ENCODE assay signal across 20 cellular contexts in genomic region chr20:26167499-26167898, GRCh38.
DNase-seq lines count a peak whose midpoint lies in the region; ATAC-seq and TF ChIP-seq lines count a peak whose summit lies in the region.
"Had no signal": no experiment of that assay in that cellular context is flagged by ENCODE, and none has a peak within 500 bp of the region (broad histone marks: within the 10 kb centered on the region; RNA-seq: fewer than 3 reads in every experiment).

No MANE protein-coding gene starts in this region.

- H4K20me1 ChIP-seq in PC-3 (ENCODE audit: low read length) = no peaks in the 10 kb centered on the region

- peaks cover 11% of the 10 kb centered on the region; the same call in 1 of the 2 replicates for H3K4me1 ChIP-seq in PC-3 (ENCODE audit: insufficient read depth, low read length)
- H3K4me1 ChIP-seq in mesodermal cell (ENCODE audit: control insufficient read depth, insufficient read depth, low read length, poor library complexity, severe bottlenecking) = peaks cover 21% of the 10 kb centered on the region
- H3K4me1 ChIP-seq: esophagus muscularis mucosa, testis had no signal

- H3K9ac ChIP-seq in PC-3 (ENCODE audit: low read length) = no peak overlapping the region

- CTCF ChIA-PET in PC-3 (lab: Charles Lee) = no interaction called here

- H3K9me3 ChIP-seq in PC-3 (ENCODE audit: low read length) (no peaks in the 10 kb centered on the region), mesodermal cell (ENCODE audit: control insufficient read depth, low read length) (no peaks in the 10 kb centered on the region)
- H3K9me3 ChIP-seq: esophagus muscularis mucosa, testis had no signal

- no TSS peak for BruUV-seq in PC-3 (replicated peaks; lab: Mats Ljungman, UMichigan)

- H3K27ac ChIP-seq in PC-3 (ENCODE audit: low read length) (no peak overlapping the region), mesodermal cell (ENCODE audit: low read depth, low read length, severe bottlenecking) (peak overlapping the region; percentile 67)
- H3K27ac ChIP-seq: esophagus muscularis mucosa, testis had no signal

- POLR2A ChIA-PET in PC-3 (lab: Charles Lee; ENCODE audit: unreplicated experiment) = no interaction called here

- no peaks in the 10 kb centered on the region for H3K9me3 Mint-ChIP-seq in type B pancreatic cell
- H3K9me3 Mint-ChIP-seq: activated CD4-positive, alpha-beta T cell treated with anti-CD3 and anti-CD28 coated beads, Interleukin-2, amount 10 ng/mL, durations not matched to agents 24 days and 14 days; activated naive CD8-positive, alpha-beta T cell treated with anti-CD3 and anti-CD28 coated beads, Interleukin-2, amount 10 ng/mL, durations not matched to agents 7 days and 5 days; GM23338; natural killer cell treated with Interleukin-12 subunit alpha and Interleukin-12 subunit beta and Interleukin-15 and Interleukin-18, amount 100 ng/mL, for 72 hours had no signal

- H3K4me1 Mint-ChIP-seq in type B pancreatic cell (ENCODE audit: unreplicated experiment) = no peaks in the 10 kb centered on the region
- H3K4me1 Mint-ChIP-seq: activated CD4-positive, alpha-beta T cell treated with anti-CD3 and anti-CD28 coated beads, Interleukin-2, amount 10 ng/mL, durations not matched to agents 24 days and 14 days; activated naive CD8-positive, alpha-beta T cell treated with anti-CD3 and anti-CD28 coated beads, Interleukin-2, amount 10 ng/mL, durations not matched to agents 7 days and 5 days had no signal

- H3K4me3 ChIP-seq in PC-3 (ENCODE audit: low read length) = no peak overlapping the region
- H3K4me3 ChIP-seq in mesodermal cell (ENCODE audit: extremely low read depth, insufficient read depth, low read length, poor library complexity, severe bottlenecking) = no peak overlapping the region
- H3K4me3 ChIP-seq: esophagus muscularis mucosa, GM23338, testis had no signal

- H3K9me2 ChIP-seq in PC-3 (replicated peaks; ENCODE audit: low read length) = no peaks in the 10 kb centered on the region

- H3K79me2 ChIP-seq in PC-3 (ENCODE audit: low read length) = no peaks in the 10 kb centered on the region

- peaks cover 2% of the 10 kb centered on the region for H3K27me3 Mint-ChIP-seq in type B pancreatic cell
- H3K27me3 Mint-ChIP-seq: activated CD4-positive, alpha-beta T cell treated with anti-CD3 and anti-CD28 coated beads, Interleukin-2, amount 10 ng/mL, durations not matched to agents 24 days and 14 days had no signal

- WGBS in mesodermal cell (ENCODE audit: insufficient coverage in 2 of 2), 2 experiments = no CpG with 5 or more reads among the region's 2 CpGs

- H3K27ac Mint-ChIP-seq in type B pancreatic cell = no peak overlapping the region
- H3K27ac Mint-ChIP-seq: activated CD4-positive, alpha-beta T cell treated with anti-CD3 and anti-CD28 coated beads, Interleukin-2, amount 10 ng/mL, durations not matched to agents 24 days and 14 days; activated naive CD8-positive, alpha-beta T cell treated with anti-CD3 and anti-CD28 coated beads, Interleukin-2, amount 10 ng/mL, durations not matched to agents 7 days and 5 days; natural killer cell treated with Interleukin-12 subunit alpha and Interleukin-12 subunit beta and Interleukin-15 and Interleukin-18, amount 100 ng/mL, for 72 hours had no signal

- intact Hi-C loops in PC-3 (cut with micrococcal nuclease) = no loop called here

- no peaks in the 10 kb centered on the region for H3F3A ChIP-seq in PC-3 (ENCODE audit: low read length, unreplicated experiment)

- TF ChIP-seq CTCF in PC-3 (conservative IDR thresholded peaks at IDR 0.05; ENCODE audit: low read depth, low read length) (no peak), type B pancreatic cell (conservative IDR thresholded peaks at IDR 0.05) (no peak)

- no peaks in the 10 kb centered on the region for H3K36me3 ChIP-seq in PC-3 (ENCODE audit: low read depth, low read length)
- no peaks in the 10 kb centered on the region for H3K36me3 ChIP-seq in mesodermal cell (ENCODE audit: control insufficient read depth, insufficient read depth, low read length)
- H3K36me3 ChIP-seq: esophagus muscularis mucosa had no signal

- peak overlapping the region; percentile 36; the same call in 1 of the 2 replicates for H3K4me2 ChIP-seq in PC-3 (ENCODE audit: low read length)
- H3K4me2 ChIP-seq: GM23338 had no signal

- no peak for ATAC-seq in PC-3
- ATAC-seq: GM23338; natural killer cell treated with Interleukin-12 subunit alpha and Interleukin-12 subunit beta and Interleukin-15 and Interleukin-18, amount 100 ng/mL, for 72 hours had no signal

- H2AFZ ChIP-seq in PC-3 (ENCODE audit: low read length) = peak overlapping the region; percentile 60
- H2AFZ ChIP-seq: GM23338 had no signal

- H3K4me3 Mint-ChIP-seq in type B pancreatic cell = no peak overlapping the region
- H3K4me3 Mint-ChIP-seq: activated CD4-positive, alpha-beta T cell treated with anti-CD3 and anti-CD28 coated beads, Interleukin-2, amount 10 ng/mL, durations not matched to agents 24 days and 14 days; activated naive CD8-positive, alpha-beta T cell treated with anti-CD3 and anti-CD28 coated beads, Interleukin-2, amount 10 ng/mL, durations not matched to agents 7 days and 5 days; GM23338; natural killer cell treated with Interleukin-12 subunit alpha and Interleukin-12 subunit beta and Interleukin-15 and Interleukin-18, amount 100 ng/mL, for 72 hours had no signal

- no peaks in the 10 kb centered on the region for H3K36me3 Mint-ChIP-seq in type B pancreatic cell
- H3K36me3 Mint-ChIP-seq: activated naive CD8-positive, alpha-beta T cell treated with anti-CD3 and anti-CD28 coated beads, Interleukin-2, amount 10 ng/mL, durations not matched to agents 7 days and 5 days; natural killer cell treated with Interleukin-12 subunit alpha and Interleukin-12 subunit beta and Interleukin-15 and Interleukin-18, amount 100 ng/mL, for 72 hours had no signal

- DNase-seq in AG20443 (ENCODE audit: low spot score) (peak; percentile 16), PC-3 (peak; percentile 27), dedifferentiated amniotic fluid mesenchymal stem cell (ENCODE audit: extremely low spot score) (peak; percentile 34), NCI-H1694 (lab: John Stamatoyannopoulos, UW) (no peak), iPS-NIHi11 (ENCODE audit: low spot score) (no peak), NCI-H1417 treated with DMSO at 0.1 percent for 48 hours (lab: John Stamatoyannopoulos, UW) (no peak), type B pancreatic cell (ENCODE audit: extremely low spot score, unreplicated experiment) (no peak)
- DNase-seq: activated CD4-positive, alpha-beta T cell treated with anti-CD3 and anti-CD28 coated beads, Interleukin-2, amount 10 ng/mL, durations not matched to agents 24 days and 14 days; activated naive CD8-positive, alpha-beta T cell treated with anti-CD3 and anti-CD28 coated beads, Interleukin-2, amount 10 ng/mL, durations not matched to agents 7 days and 5 days; cortex of kidney; NCI-H1092 treated with DMSO at 0.1 percent for 48 hours; NCI-H345; retina; SIG-M5; T-helper 9 cell; testis had no signal

- H3K27me3 ChIP-seq in PC-3 (ENCODE audit: low read length) = no peaks in the 10 kb centered on the region
- H3K27me3 ChIP-seq: esophagus muscularis mucosa, testis had no signal

Comparison
In these comparisons a context has a peak if more than half of its experiments do, and no peak if none do; other contexts are left out.
1. DNase-seq: peak in AG20443 (single experiment), PC-3 (single experiment) and dedifferentiated amniotic fluid mesenchymal stem cell (single experiment); none in NCI-H1694 (single experiment), iPS-NIHi11 (single experiment), NCI-H1417 treated with DMSO at 0.1 percent for 48 hours (single experiment) and type B pancreatic cell (single experiment).